12 cellular contexts compared by ENCODE assay signal in the genomic region with DNA sequence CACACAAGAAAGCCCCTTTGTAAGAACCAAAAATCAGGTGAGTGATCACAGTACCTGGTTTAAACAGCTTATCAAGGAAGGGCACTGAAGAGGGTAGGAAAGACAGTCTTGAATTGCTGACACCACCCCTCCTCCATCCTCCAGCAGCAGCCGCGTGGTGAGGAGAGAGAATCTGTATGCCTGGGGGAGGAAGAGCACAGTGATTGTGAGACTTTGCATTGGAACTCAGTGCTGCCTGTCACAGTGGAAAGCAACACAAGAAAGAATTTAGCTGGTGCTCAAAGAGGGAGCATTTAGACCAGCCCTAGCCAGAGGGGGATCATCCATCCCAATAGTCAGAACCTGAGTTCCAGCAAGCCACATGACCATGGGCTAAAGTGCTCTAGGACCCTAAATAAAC.
"Had no signal": no experiment of that assay in that cellular context is flagged by ENCODE, and none has a peak within 500 bp of the region (broad histone marks: within the 10 kb centered on the region; RNA-seq: fewer than 3 reads in every experiment).

No MANE protein-coding gene starts in this region.

- H3K4me3 Mint-ChIP-seq: naive thymus-derived CD4-positive, alpha-beta T cell; stimulated activated naive CD8-positive, alpha-beta T cell treated with anti-CD3 and anti-CD28 coated beads, Interleukin-15, Interleukin-2, amounts not matched to agents 100 ng/mL and 50 ng/mL, for 24 hours had no signal

- H3K4me3 ChIP-seq: esophagus squamous epithelium, ovary, right atrium auricular region, smooth muscle cell, tibial artery, upper lobe of left lung, uterus had no signal

- H3K27ac ChIP-seq: esophagus squamous epithelium, ovary, right atrium auricular region, tibial artery, upper lobe of left lung, uterus had no signal

- DNase-seq: effector memory CD4-positive, alpha-beta T cell; esophagus squamous epithelium; foreskin fibroblast; naive thymus-derived CD4-positive, alpha-beta T cell; ovary; stimulated activated CD4-positive, alpha-beta T cell treated with anti-CD3 and anti-CD28 coated beads, Interleukin-2, amount 100 ng/mL, for 48 hours; tibial artery; uterus had no signal

- ATAC-seq: naive thymus-derived CD4-positive, alpha-beta T cell had no signal

- H3K27me3 ChIP-seq: esophagus squamous epithelium, ovary, right atrium auricular region, tibial artery, upper lobe of left lung, uterus had no signal

- H3K9me3 Mint-ChIP-seq: naive thymus-derived CD4-positive, alpha-beta T cell; stimulated activated naive CD8-positive, alpha-beta T cell treated with anti-CD3 and anti-CD28 coated beads, Interleukin-15, Interleukin-2, amounts not matched to agents 100 ng/mL and 50 ng/mL, for 24 hours had no signal

- H3K4me2 ChIP-seq: smooth muscle cell had no signal

- H3K4me1 ChIP-seq: esophagus squamous epithelium, right atrium auricular region, tibial artery, upper lobe of left lung, uterus had no signal

- H3K4me1 Mint-ChIP-seq: naive thymus-derived CD4-positive, alpha-beta T cell had no signal

- H3K9me3 ChIP-seq: esophagus squamous epithelium, ovary, right atrium auricular region, tibial artery, upper lobe of left lung, uterus had no signal

- H3K27ac Mint-ChIP-seq: naive thymus-derived CD4-positive, alpha-beta T cell; stimulated activated naive CD8-positive, alpha-beta T cell treated with anti-CD3 and anti-CD28 coated beads, Interleukin-15, Interleukin-2, amounts not matched to agents 100 ng/mL and 50 ng/mL, for 24 hours had no signal

- H3K36me3 ChIP-seq: esophagus squamous epithelium, ovary, right atrium auricular region, tibial artery, upper lobe of left lung, uterus had no signal
